Comparison of ENCODE assay signal across 21 cellular contexts in the genomic region with DNA sequence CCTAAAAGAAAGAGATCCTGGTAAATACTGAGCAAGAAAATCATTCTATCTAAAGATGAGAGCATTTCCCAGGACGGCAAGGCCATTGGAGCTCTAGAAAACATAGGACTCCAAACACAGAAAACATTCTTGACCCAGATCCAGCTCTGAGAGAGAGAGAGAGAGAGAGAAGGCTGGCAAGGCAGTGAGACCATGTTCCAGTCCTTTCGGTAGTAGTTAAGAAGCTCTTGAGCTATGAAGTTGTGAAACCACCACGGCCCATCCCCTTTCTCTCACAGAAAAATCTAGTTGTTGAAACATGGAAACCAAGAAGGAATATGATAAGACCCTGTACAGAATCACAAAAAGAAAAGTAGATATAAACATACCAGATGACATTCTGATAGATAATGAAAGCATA.
DNase-seq lines count a peak whose midpoint lies in the region; ATAC-seq and TF ChIP-seq lines count a peak whose summit lies in the region.
"Had no signal": no experiment of that assay in that cellular context is flagged by ENCODE, and none has a peak within 500 bp of the region (broad histone marks: within the 10 kb centered on the region; RNA-seq: fewer than 3 reads in every experiment).

No MANE protein-coding gene starts in this region.

- intact Hi-C loops in heart left ventricle (cut with DNase I): no loop called here

- TF ChIP-seq POLR2A in heart left ventricle (IDR thresholded peaks at IDR 0.05) (no peak), Peyer's patch (IDR thresholded peaks at IDR 0.05) (no peak)

- no peak for TF ChIP-seq CTCF in heart left ventricle (IDR thresholded peaks at IDR 0.05)
- TF ChIP-seq CTCF in Peyer's patch (IDR thresholded peaks at IDR 0.05): no peak

- DNase-seq in NCI-H226 (peak; percentile 47), amniotic epithelial cell (ENCODE audit: low read depth) (peak; percentile 79), iris pigment epithelial cell (ENCODE audit: low read depth) (peak; percentile 12), heart left ventricle (no peak), Peyer's patch (no peak), GF-D8 (lab: John Stamatoyannopoulos, UW) (no peak)
- DNase-seq in stimulated activated naive CD4-positive, alpha-beta T cell treated with Interleukin-2 at 50 U/mL for 16 hours (lab: John Stamatoyannopoulos, UW): no peak
- DNase-seq: BE2C; C1 segment of cervical spinal cord; CD4-positive, CD25-positive, alpha-beta regulatory T cell; CD8-positive, alpha-beta memory T cell; COR-L47; DMS 273 treated with DMSO at 0.1 percent for 48 hours; DMS53; DND-41; EL; H7; HFFc6 had no signal

- H3K27ac ChIP-seq in heart left ventricle (no peak overlapping the region), Peyer's patch (no peak overlapping the region)
- H3K27ac ChIP-seq: HL-60 had no signal

- 47 to 55% (median 51%) methylated on average over 3 of the region's 3 CpGs for WGBS in heart left ventricle, 4 donors

- H3K4me3 ChIP-seq in heart left ventricle (no peak overlapping the region), Peyer's patch (no peak overlapping the region)
- H3K4me3 ChIP-seq: GM23338 had no signal

- no peaks in the 10 kb centered on the region for H3K27me3 ChIP-seq in heart left ventricle
- H3K27me3 ChIP-seq in Peyer's patch: no peaks in the 10 kb centered on the region
- H3K27me3 ChIP-seq: BE2C had no signal

- H3K4me1 ChIP-seq in heart left ventricle: no peaks in the 10 kb centered on the region
- no peaks in the 10 kb centered on the region for H3K4me1 ChIP-seq in Peyer's patch
- H3K4me1 ChIP-seq: BE2C had no signal

- H3K36me3 ChIP-seq in heart left ventricle (no peaks in the 10 kb centered on the region), Peyer's patch (no peaks in the 10 kb centered on the region)
- H3K36me3 ChIP-seq: BE2C had no signal

- H3K9me3 ChIP-seq in heart left ventricle: peaks cover 0 to 7% (median 0%) of the 10 kb centered on the region in 12 donors
- no peaks in the 10 kb centered on the region for H3K9me3 ChIP-seq in Peyer's patch
- H3K9me3 ChIP-seq: BE2C had no signal

- ATAC-seq in heart left ventricle: no peak
- ATAC-seq: GM23338, HCT116 had no signal

Comparison
In these comparisons a context has a peak if more than half of its experiments do, and no peak if none do; other contexts are left out.
1. DNase-seq: peak in NCI-H226 (single experiment), amniotic epithelial cell (single experiment) and iris pigment epithelial cell (single experiment); none in heart left ventricle (0 of 5), stimulated activated naive CD4-positive, alpha-beta T cell treated with Interleukin-2 at 50 U/mL for 16 hours (single experiment), Peyer's patch (0 of 3) and GF-D8 (single experiment).